In the genomic region with DNA sequence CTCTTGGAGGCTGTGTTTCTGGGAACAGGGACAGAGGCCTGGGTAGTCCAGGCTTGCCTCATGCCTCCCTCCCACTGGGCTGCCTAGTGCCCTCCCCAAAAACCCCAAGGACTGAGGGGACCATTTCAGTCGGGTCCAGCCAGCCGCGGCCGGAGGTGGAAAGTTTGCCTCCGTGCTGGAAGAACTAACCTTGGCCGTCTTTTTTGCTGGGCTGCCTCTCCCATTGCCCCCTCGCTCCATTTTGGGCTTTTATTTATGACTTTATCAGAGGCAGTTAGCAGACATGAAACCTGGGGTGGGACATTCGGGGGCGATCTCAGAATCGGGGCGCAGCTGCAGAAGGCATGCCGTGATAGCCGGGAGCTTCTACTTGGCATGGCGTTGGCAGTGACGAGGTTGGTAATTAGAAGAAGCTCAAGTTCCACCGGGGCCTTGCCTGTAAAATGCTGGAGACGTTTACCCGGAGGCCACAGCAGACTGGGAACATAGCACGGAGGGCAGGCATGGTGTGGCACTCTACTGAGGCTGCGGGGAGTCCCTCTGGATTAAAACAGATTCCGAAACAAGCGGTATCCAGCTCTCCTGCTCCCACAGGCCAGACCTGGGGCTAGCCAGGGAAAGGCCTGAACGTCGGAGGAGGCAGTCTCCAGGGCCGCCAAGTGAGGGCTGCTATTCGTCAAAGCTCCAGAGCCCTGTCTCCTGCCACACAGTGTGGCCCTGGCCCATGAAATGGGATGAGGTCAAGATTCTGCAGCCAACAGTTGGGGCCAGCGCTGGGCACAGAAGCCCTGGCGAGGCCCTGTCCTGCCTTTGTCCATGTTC, we compare ENCODE assay signal across 9 cellular contexts.
DNase-seq lines count a peak whose midpoint lies in the region; ATAC-seq and TF ChIP-seq lines count a peak whose summit lies in the region.
"Had no signal": no experiment of that assay in that cellular context is flagged by ENCODE, and none has a peak within 500 bp of the region (broad histone marks: within the 10 kb centered on the region; RNA-seq: fewer than 3 reads in every experiment).

No MANE protein-coding gene starts in this region.

- ATAC-seq in HCT116 (no peak), gastroesophageal sphincter (no peak), GM21528 (IDR thresholded peaks at IDR 0.05; ENCODE audit: low FRiP score, unreplicated experiment) (no peak)
- ATAC-seq: K562 had no signal

- H4K20me1 ChIP-seq in HCT116 (ENCODE audit: insufficient read depth) = no peaks in the 10 kb centered on the region

- H3K9me2 ChIP-seq in HCT116 (ENCODE audit: insufficient read depth) = no peaks in the 10 kb centered on the region

- H3K36me3 ChIP-seq in HCT116 (ENCODE audit: control insufficient read depth in 1 of 2, insufficient read depth in 2 of 2, low read length in 2 of 2) = peaks cover 7 to 42% of the 10 kb centered on the region in 2 experiments
- H3K36me3 ChIP-seq in SJCRH30 = peaks cover 39% of the 10 kb centered on the region
- no peaks in the 10 kb centered on the region for H3K36me3 ChIP-seq in gastroesophageal sphincter
- H3K36me3 ChIP-seq in sigmoid colon = no peaks in the 10 kb centered on the region
- H3K36me3 ChIP-seq in endodermal cell (ENCODE audit: control insufficient read depth, insufficient read depth, low read length) = no peaks in the 10 kb centered on the region

- H3K4me3 ChIP-seq in HCT116 (replicated peaks in 1 of 2; ENCODE audit: low read depth in 1 of 2, low read length in 2 of 2) = peak overlapping the region; percentile 86 to 90
- H3K4me3 ChIP-seq in SJCRH30 = peak overlapping the region; percentile 98
- H3K4me3 ChIP-seq in gastroesophageal sphincter = peak overlapping the region; percentile 63 to 91
- peak overlapping the region; percentile 73 to 88 (median 77) for H3K4me3 ChIP-seq in sigmoid colon
- H3K4me3 ChIP-seq in endodermal cell (ENCODE audit: low read length) = no peak overlapping the region
- H3K4me3 ChIP-seq: K562 had no signal

- H3K9me3 Mint-ChIP-seq in endodermal cell = no peaks in the 10 kb centered on the region

- TF ChIP-seq EP300 in gastroesophageal sphincter (IDR thresholded peaks at IDR 0.05) = no peak
- no peak for TF ChIP-seq EP300 in sigmoid colon (IDR thresholded peaks at IDR 0.05)

- TF ChIP-seq CTCF in HCT116 (IDR thresholded peaks at IDR 0.05 in 2 of 3, conservative IDR thresholded peaks at IDR 0.05 in 1 of 3; ENCODE audit: borderline replicate concordance in 1 of 3, insufficient read depth in 1 of 3, low read depth in 2 of 3, low read length in 2 of 3) (no peak), gastroesophageal sphincter (IDR thresholded peaks at IDR 0.05) (no peak), sigmoid colon (IDR thresholded peaks at IDR 0.05) (no peak), endodermal cell (conservative IDR thresholded peaks at IDR 0.05) (no peak)

- TF ChIP-seq POLR2A in HCT116 (IDR thresholded peaks at IDR 0.05; ENCODE audit: borderline replicate concordance, extremely low read depth, insufficient read depth, insufficient read length) (no peak), gastroesophageal sphincter (IDR thresholded peaks at IDR 0.05) (peak; percentile 38 to 45), sigmoid colon (IDR thresholded peaks at IDR 0.05) (peak; percentile 53)

- peaks cover 2% of the 10 kb centered on the region for H3K36me3 Mint-ChIP-seq in endodermal cell (ENCODE audit: low read depth)

- H3K4me3 Mint-ChIP-seq in endodermal cell = no peak overlapping the region

- DNase-seq in HCT116 (ENCODE audit: low read depth, low spot score) = no peak
- DNase-seq in SJCRH30 = peak; percentile 38 to 56
- DNase-seq in sigmoid colon = peak; percentile 89
- no peak for DNase-seq in cortex of kidney (lab: John Stamatoyannopoulos, UW)
- no peak for DNase-seq in endodermal cell
- no peak for DNase-seq in GM03348 (ENCODE audit: low spot score)

- peak overlapping the region; percentile 100 for H3K27ac ChIP-seq in HCT116 (ENCODE audit: low read depth, low read length)
- peak overlapping the region; percentile 87; the same call in 1 of the 2 replicates for H3K27ac ChIP-seq in SJCRH30
- H3K27ac ChIP-seq in gastroesophageal sphincter = peak overlapping the region; percentile 91 to 99 (median 98)
- peak overlapping the region; percentile 96 to 99 (median 98) for H3K27ac ChIP-seq in sigmoid colon
- H3K27ac ChIP-seq in endodermal cell (ENCODE audit: low read depth, low read length) = no peak overlapping the region

- no peaks in the 10 kb centered on the region for H3K4me1 Mint-ChIP-seq in endodermal cell

- intact Hi-C loops in HCT116 (cut with micrococcal nuclease) = no loop called here
- intact Hi-C loops in sigmoid colon (cut with DNase I) = no loop called here

- no peak overlapping the region for H2AFZ ChIP-seq in HCT116 (ENCODE audit: low read depth, low read length, poor library complexity, severe bottlenecking)

- no peak overlapping the region for H3K27ac Mint-ChIP-seq in endodermal cell

- RAD21 ChIA-PET in HCT116 (lab: Charles Lee; ENCODE audit: low non-redundant PET in 1 of 2, low total read pairs in 2 of 2, uncharacterized antibody in 2 of 2, unreplicated experiment in 2 of 2) = no interaction called here

- no peak for TF ChIP-seq RAD21 in HCT116 (IDR thresholded peaks at IDR 0.05; ENCODE audit: low read depth)

- H3K79me2 ChIP-seq in HCT116 (ENCODE audit: insufficient read depth, low read length) = peaks cover 89% of the 10 kb centered on the region

- CTCF ChIA-PET in HCT116 (lab: Charles Lee) = interaction anchor here (1.7 kb wide), 1 partner anchor 68 kb away, joined by 4 read pairs; no protein-coding TSS in a partner anchor

- H3K4me1 ChIP-seq in HCT116 (ENCODE audit: control insufficient read depth in 1 of 2, insufficient read depth in 2 of 2, low read length in 2 of 2) (peaks cover 46 to 70% of the 10 kb centered on the region in 2 experiments), SJCRH30 (peaks cover 17% of the 10 kb centered on the region), gastroesophageal sphincter (peaks cover 0 to 64% (median 33%) of the 10 kb centered on the region in 3 donors), sigmoid colon (peaks cover 0 to 62% (median 50%) of the 10 kb centered on the region in 4 donors), endodermal cell (ENCODE audit: control insufficient read depth, insufficient read depth, low read length) (no peaks in the 10 kb centered on the region)

- no TSS peak for BruUV-seq in HCT116 (replicated peaks; lab: Mats Ljungman, UMichigan)

- H3K27me3 ChIP-seq in HCT116 (ENCODE audit: insufficient read depth, low read length) (no peaks in the 10 kb centered on the region), SJCRH30 (no peaks in the 10 kb centered on the region), gastroesophageal sphincter (no peaks in the 10 kb centered on the region), sigmoid colon (no peaks in the 10 kb centered on the region), endodermal cell (ENCODE audit: control insufficient read depth, insufficient read depth, low read length, poor library complexity, severe bottlenecking) (peaks cover 58% of the 10 kb centered on the region)

- WGBS in gastroesophageal sphincter (ENCODE audit: low coverage in 1 of 2), 2 donors = 10 to 13% methylated on average over 3 to 10 of the region's 28 CpGs
- 10 to 58% methylated on average over 28 of the region's 28 CpGs for WGBS in sigmoid colon, 2 donors
- WGBS in endodermal cell (ENCODE audit: insufficient coverage in 1 of 2, insufficient read length in 1 of 2), 2 experiments = 92 to 97% methylated on average over 26 to 28 of the region's 28 CpGs

- H3K9me3 ChIP-seq in HCT116 (ENCODE audit: control insufficient read depth in 1 of 2, insufficient read depth in 1 of 2, low read depth in 1 of 2, low read length in 2 of 2) = no peaks in the 10 kb centered on the region
- H3K9me3 ChIP-seq in SJCRH30 (replicated peaks) = no peaks in the 10 kb centered on the region
- no peaks in the 10 kb centered on the region for H3K9me3 ChIP-seq in gastroesophageal sphincter
- no peaks in the 10 kb centered on the region for H3K9me3 ChIP-seq in sigmoid colon
- H3K9me3 ChIP-seq in endodermal cell (ENCODE audit: control insufficient read depth, low read length) = no peaks in the 10 kb centered on the region

- H3K4me2 ChIP-seq in HCT116 (ENCODE audit: low read length) = peak overlapping the region; percentile 99

- peak overlapping the region; percentile 99 for H3K9ac ChIP-seq in HCT116 (ENCODE audit: low read length)
- no peak overlapping the region for H3K9ac ChIP-seq in endodermal cell (ENCODE audit: extremely low read depth, low read length, poor library complexity, severe bottlenecking)

- POLR2A ChIA-PET in HCT116 (lab: Charles Lee) = interaction anchor here (1.5 kb wide), 1 partner anchor 60 kb away, joined by 3 read pairs; no protein-coding TSS in a partner anchor

- peaks cover 46% of the 10 kb centered on the region for H3K27me3 Mint-ChIP-seq in endodermal cell (ENCODE audit: insufficient read depth)

TF ChIP-seq in HCT116, 20 proteins besides CTCF, POLR2A, EP300 and RAD21 (continues in another document):
- no peak for TF ChIP-seq TCF7L2 (IDR thresholded peaks at IDR 0.05; ENCODE audit: borderline replicate concordance, extremely low read depth, insufficient read depth, insufficient read length)
- TF ChIP-seq SIN3A (IDR thresholded peaks at IDR 0.05; ENCODE audit: low read depth) = no peak
- no peak for TF ChIP-seq EGR1 (IDR thresholded peaks at IDR 0.05; ENCODE audit: low read depth)
- no peak for TF ChIP-seq FOSL1 (IDR thresholded peaks at IDR 0.05; ENCODE audit: low read depth)
- TF ChIP-seq EZH2 (IDR thresholded peaks at IDR 0.05) = no peak
- TF ChIP-seq SP1 (IDR thresholded peaks at IDR 0.05; ENCODE audit: low read depth) = no peak
- no peak for TF ChIP-seq YY1 (IDR thresholded peaks at IDR 0.05; ENCODE audit: extremely low read depth, insufficient replicate concordance, low read depth, low read length)
- no peak for TF ChIP-seq CBX3 (IDR thresholded peaks at IDR 0.05; ENCODE audit: low read depth)
- no peak for TF ChIP-seq EZH2phosphoT487 (IDR thresholded peaks at IDR 0.05; ENCODE audit: borderline replicate concordance)
- no peak for TF ChIP-seq ZFX (IDR thresholded peaks at IDR 0.05)
- no peak for TF ChIP-seq ELF1 (IDR thresholded peaks at IDR 0.05; ENCODE audit: borderline replicate concordance, low read depth)

Comparison
In these comparisons a context has a peak if more than half of its experiments do, and no peak if none do; other contexts are left out.
1. DNase-seq: peak in SJCRH30 (2 of 2) and sigmoid colon (single experiment); none in HCT116 (single experiment), cortex of kidney (single experiment), endodermal cell (single experiment) and GM03348 (single experiment).